16 cellular contexts compared by ENCODE assay signal in the genomic region with DNA sequence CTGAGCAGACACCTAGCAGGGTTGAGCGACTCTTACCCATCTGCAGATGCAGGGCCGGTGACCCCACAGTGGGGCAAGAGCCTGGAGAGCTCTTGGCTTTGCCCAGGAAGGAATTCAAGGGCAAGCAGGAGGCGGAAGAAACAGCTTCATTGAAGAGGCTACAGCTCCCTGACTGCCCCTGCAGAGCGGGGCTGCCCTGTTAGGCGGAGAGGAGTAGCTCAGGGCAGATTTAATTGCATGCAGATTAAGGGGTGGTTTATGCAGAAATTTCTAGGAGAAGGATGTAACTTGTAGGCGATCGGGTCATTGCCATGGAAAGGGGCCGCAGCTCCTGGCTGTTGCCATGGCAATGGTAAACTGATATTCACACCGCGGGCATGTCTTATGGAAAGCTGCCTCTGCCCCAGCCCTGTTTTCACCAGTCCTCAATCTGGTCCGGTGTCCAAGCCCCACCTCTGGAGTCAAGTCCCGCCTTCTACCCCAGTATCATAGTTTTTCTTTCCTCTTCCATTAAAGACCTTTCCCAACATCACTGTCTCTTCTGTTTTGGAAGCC.
DNase-seq lines count a peak whose midpoint lies in the region; ATAC-seq and TF ChIP-seq lines count a peak whose summit lies in the region.
"Had no signal": no experiment of that assay in that cellular context is flagged by ENCODE, and none has a peak within 500 bp of the region (broad histone marks: within the 10 kb centered on the region; RNA-seq: fewer than 3 reads in every experiment).

No MANE protein-coding gene starts in this region.

- TF ChIP-seq CTCF in CD14-positive monocyte (IDR thresholded peaks at IDR 0.05) = no peak
- no peak for TF ChIP-seq CTCF in osteocyte (IDR thresholded peaks at IDR 0.05)
- no peak for TF ChIP-seq CTCF in GM13976 (IDR thresholded peaks at IDR 0.05; ENCODE audit: borderline replicate concordance, control extremely low read depth, extremely low read depth, insufficient read depth, missing control alignments)

- peak overlapping the region in 6 of 7 donors; percentile 7 to 83 (median 66) for H3K27ac Mint-ChIP-seq in CD14-positive monocyte
- H3K27ac Mint-ChIP-seq in osteocyte (ENCODE audit: unreplicated experiment) = no peak overlapping the region

- intact Hi-C loops in CD14-positive monocyte (cut with micrococcal nuclease) = no loop called here

- H3K36me3 Mint-ChIP-seq in CD14-positive monocyte (peaks cover 37 to 53% of the 10 kb centered on the region in 2 donors), osteocyte (ENCODE audit: unreplicated experiment) (peaks cover 2% of the 10 kb centered on the region)

- no peak overlapping the region for H3K4me3 ChIP-seq in H7 (ENCODE audit: insufficient read depth, low read depth, low read length)
- H3K4me3 ChIP-seq: colonic mucosa, tibial nerve had no signal

- H3K4me3 Mint-ChIP-seq in CD14-positive monocyte (no peak overlapping the region), osteocyte (ENCODE audit: unreplicated experiment) (no peak overlapping the region)

- H3K36me3 ChIP-seq in H7 (replicated peaks; ENCODE audit: control insufficient read depth, insufficient read depth, low read length) = peaks cover 2% of the 10 kb centered on the region
- H3K36me3 ChIP-seq: colonic mucosa had no signal

- ATAC-seq in HG03432 (IDR thresholded peaks at IDR 0.05; ENCODE audit: unreplicated experiment) = no peak

- H3K4me1 Mint-ChIP-seq in CD14-positive monocyte = peaks cover 20% of the 10 kb centered on the region
- H3K4me1 Mint-ChIP-seq in osteocyte (ENCODE audit: unreplicated experiment) = peaks cover 9% of the 10 kb centered on the region

- peak; percentile 30 for DNase-seq in CD14-positive monocyte (ENCODE audit: low spot score)
- peak; percentile 55 for DNase-seq in H7
- peak; percentile 40 for DNase-seq in islet precursor cell
- peak; percentile 49 for DNase-seq in osteocyte (ENCODE audit: extremely low spot score, unreplicated experiment)
- DNase-seq in GM13976 (ENCODE audit: low spot score) = no peak
- DNase-seq in T-helper 1 cell = no peak
- no peak for DNase-seq in C1 segment of cervical spinal cord (lab: John Stamatoyannopoulos, UW)
- DNase-seq: activated naive CD4-positive, alpha-beta T cell; colonic mucosa; DMS153; foreskin melanocyte; MM.1S; NCI-H2081; NK-92 treated with Interleukin-12 subunit alpha and Interleukin-12 subunit beta, amount 100 ng/mL, for 24 hours had no signal

- no peaks in the 10 kb centered on the region for H3K27me3 ChIP-seq in H7 (ENCODE audit: control insufficient read depth, insufficient read depth, low read length)
- H3K27me3 ChIP-seq: colonic mucosa, tibial nerve had no signal

- H3K9me3 Mint-ChIP-seq in CD14-positive monocyte = peaks cover 0 to 10% (median 3%) of the 10 kb centered on the region in 7 donors
- no peaks in the 10 kb centered on the region for H3K9me3 Mint-ChIP-seq in osteocyte (ENCODE audit: unreplicated experiment)

- H3K27me3 Mint-ChIP-seq in CD14-positive monocyte (ENCODE audit: low read depth in 3 of 3) (peaks cover 0 to 2% (median 2%) of the 10 kb centered on the region in 3 donors), osteocyte (ENCODE audit: unreplicated experiment) (no peaks in the 10 kb centered on the region)

- in situ Hi-C loops in GM13976 (cut with MboI; ENCODE audit: low sequenced_read_pairs, unreplicated experiment) = no loop called here

Comparison
In these comparisons a context has a peak if more than half of its experiments do, and no peak if none do; other contexts are left out.
1. DNase-seq: peak in CD14-positive monocyte (single experiment), H7 (single experiment), islet precursor cell (single experiment) and osteocyte (single experiment); none in GM13976 (single experiment), T-helper 1 cell (0 of 5) and C1 segment of cervical spinal cord (0 of 14).